ENCODE assay signal across 40 cellular contexts in genomic region chr19:39200818-39201145, GRCh38. TPM values are rescaled to one million over a fixed set of nuclear protein-coding genes. Genes with fewer than 3 reads are reported as not detected.
"Had no signal": no experiment of that assay in that cellular context is flagged by ENCODE, and none has a peak within 500 bp of the region (broad histone marks: within the 10 kb centered on the region; RNA-seq: fewer than 3 reads in every experiment).

No MANE protein-coding gene starts in this region.

- H3K4me3 ChIP-seq: cardiac muscle cell, colonic mucosa, dorsolateral prefrontal cortex, heart left ventricle, right atrium auricular region, smooth muscle cell, uterus had no signal

- ATAC-seq: activated CD4-positive, alpha-beta T cell treated with anti-CD3 and anti-CD28 coated beads for 36 hours; activated CD8-positive, alpha-beta memory T cell treated with anti-CD3 and anti-CD28 coated beads, Interleukin-2, amount 10 ng/mL, durations not matched to agents 7 days and 5 days; activated CD8-positive, alpha-beta T cell treated with anti-CD3 and anti-CD28 coated beads, Interleukin-2, amount 10 ng/mL, durations not matched to agents 7 days and 5 days; heart left ventricle; left colon; stimulated activated memory B cell treated with anti-CD40 and anti-IgM and Interleukin-4, amounts not matched to agents 10 μg/mL and 1 μg/mL and 100 μg/mL, for 72 hours; stimulated activated naive CD8-positive, alpha-beta T cell treated with anti-CD3 and anti-CD28 coated beads, Interleukin-15, amount 100 ng/mL, for 72 hours had no signal

- FAIRE-seq: kidney had no signal

- H3K4me3 Mint-ChIP-seq: activated CD4-positive, alpha-beta T cell treated with anti-CD3 and anti-CD28 coated beads for 36 hours; activated CD8-positive, alpha-beta memory T cell treated with anti-CD3 and anti-CD28 coated beads, Interleukin-2, amount 10 ng/mL, durations not matched to agents 7 days and 5 days; activated CD8-positive, alpha-beta T cell treated with anti-CD3 and anti-CD28 coated beads, Interleukin-2, amount 10 ng/mL, durations not matched to agents 7 days and 5 days; activated naive CD8-positive, alpha-beta T cell; brain; nephron; stimulated activated memory B cell treated with anti-CD40 and anti-IgM and Interleukin-4, amounts not matched to agents 10 μg/mL and 1 μg/mL and 100 μg/mL, for 72 hours; stimulated activated naive CD8-positive, alpha-beta T cell treated with anti-CD3 and anti-CD28 coated beads, Interleukin-15, amount 100 ng/mL, for 72 hours; type B pancreatic cell had no signal

- H3K9me3 ChIP-seq: colonic mucosa, heart left ventricle, right atrium auricular region, uterus had no signal

- H3K9me3 Mint-ChIP-seq: nephron; stimulated activated memory B cell treated with anti-CD40 and anti-IgM and Interleukin-4, amounts not matched to agents 10 μg/mL and 1 μg/mL and 100 μg/mL, for 72 hours; stimulated activated naive CD8-positive, alpha-beta T cell treated with anti-CD3 and anti-CD28 coated beads, Interleukin-15, amount 100 ng/mL, for 72 hours; type B pancreatic cell had no signal

- H3K4me1 ChIP-seq: uterus had no signal

- H3K27ac Mint-ChIP-seq: activated CD4-positive, alpha-beta T cell treated with anti-CD3 and anti-CD28 coated beads for 36 hours; activated CD8-positive, alpha-beta memory T cell treated with anti-CD3 and anti-CD28 coated beads, Interleukin-2, amount 10 ng/mL, durations not matched to agents 7 days and 5 days; activated CD8-positive, alpha-beta T cell treated with anti-CD3 and anti-CD28 coated beads, Interleukin-2, amount 10 ng/mL, durations not matched to agents 7 days and 5 days; activated naive CD8-positive, alpha-beta T cell; immature natural killer cell; nephron; stimulated activated memory B cell treated with anti-CD40 and anti-IgM and Interleukin-4, amounts not matched to agents 10 μg/mL and 1 μg/mL and 100 μg/mL, for 72 hours; stimulated activated naive CD8-positive, alpha-beta T cell treated with anti-CD3 and anti-CD28 coated beads, Interleukin-15, amount 100 ng/mL, for 72 hours; type B pancreatic cell had no signal

- DNase-seq: activated CD4-positive, alpha-beta T cell treated with anti-CD3 and anti-CD28 coated beads for 36 hours; activated CD4-positive, CD25-positive, alpha-beta regulatory T cell; activated CD8-positive, alpha-beta memory T cell treated with anti-CD3 and anti-CD28 coated beads, Interleukin-2, amount 10 ng/mL, durations not matched to agents 7 days and 5 days; activated CD8-positive, alpha-beta T cell treated with anti-CD3 and anti-CD28 coated beads, Interleukin-2, amount 10 ng/mL, durations not matched to agents 7 days and 5 days; activated effector memory CD4-positive, alpha-beta T cell treated with Interleukin-2 at 50 U/mL for 16 hours; activated naive CD4-positive, alpha-beta T cell treated with Interleukin-2 at 50 U/mL for 16 hours; anterior cingulate cortex; cerebellar nuclear complex; colonic mucosa; dorsolateral prefrontal cortex; effector memory CD4-positive, alpha-beta T cell; erythroblast; heart left ventricle; hypothalamus; immature natural killer cell; kidney; left colon; mammary epithelial cell; nucleus accumbens; stimulated activated CD4-positive, alpha-beta T cell treated with anti-CD3 and anti-CD28 coated beads, Interleukin-1b, Interleukin-23, amount 100 ng/mL, for 48 hours; stimulated activated CD4-positive, alpha-beta T cell treated with anti-CD3 and anti-CD28 coated beads, Interleukin-4, amount 100 ng/mL, for 4 hours; stimulated activated CD8-positive, alpha-beta memory T cell treated with anti-CD3 and anti-CD28 coated beads, Interleukin-4, amount 100 ng/mL, for 48 hours; stimulated activated naive CD8-positive, alpha-beta T cell treated with anti-CD3 and anti-CD28 coated beads, Interleukin-15, amount 100 ng/mL, for 72 hours; substantia nigra; uterus had no signal

- H3K36me3 ChIP-seq: cardiac muscle cell, colonic mucosa, heart left ventricle, right atrium auricular region, uterus had no signal

- H3K27ac ChIP-seq: cardiac muscle cell, colonic mucosa, dorsolateral prefrontal cortex, heart left ventricle, right atrium auricular region, uterus had no signal

- H3K4me2 ChIP-seq: smooth muscle cell had no signal

- H3K36me3 Mint-ChIP-seq: activated naive CD8-positive, alpha-beta T cell; brain; stimulated activated memory B cell treated with anti-CD40 and anti-IgM and Interleukin-4, amounts not matched to agents 10 μg/mL and 1 μg/mL and 100 μg/mL, for 72 hours; type B pancreatic cell had no signal

RNA-seq across cellular contexts. Expression of gene SYCN, which starts 3.3 kb away (rescaled TPM):
- total RNA-seq: activated CD4-positive, alpha-beta T cell treated with anti-CD3 and anti-CD28 coated beads for 36 hours; activated CD8-positive, alpha-beta memory T cell treated with anti-CD3 and anti-CD28 coated beads, Interleukin-2, amount 10 ng/mL, durations not matched to agents 7 days and 5 days; activated CD8-positive, alpha-beta T cell treated with anti-CD3 and anti-CD28 coated beads, Interleukin-2, amount 10 ng/mL, durations not matched to agents 7 days and 5 days; cardiac muscle cell; fibroblast of lung; fibroblast of villous mesenchyme; kidney; left colon; liver; mammary epithelial cell; pulmonary artery endothelial cell; right atrium auricular region; smooth muscle cell; uterus had no signal
- polyA plus RNA-seq: cardiac muscle cell, fibroblast of lung, heart left ventricle, immature natural killer cell, liver, mammary epithelial cell, smooth muscle cell, thymus had no signal

RNA-seq across cellular contexts. Expression of gene NCCRP1, which starts 4.0 kb away (rescaled TPM):
- total RNA-seq: activated CD4-positive, alpha-beta T cell treated with anti-CD3 and anti-CD28 coated beads for 36 hours; activated CD8-positive, alpha-beta memory T cell treated with anti-CD3 and anti-CD28 coated beads, Interleukin-2, amount 10 ng/mL, durations not matched to agents 7 days and 5 days; activated CD8-positive, alpha-beta T cell treated with anti-CD3 and anti-CD28 coated beads, Interleukin-2, amount 10 ng/mL, durations not matched to agents 7 days and 5 days; colonic mucosa; fibroblast of lung; fibroblast of villous mesenchyme; left colon; liver; pulmonary artery endothelial cell; right atrium auricular region; uterus had no signal
- polyA plus RNA-seq: fibroblast of lung, heart left ventricle, immature natural killer cell, liver had no signal

RNA-seq across cellular contexts. Expression of gene IFNL3, which starts 44.0 kb away (rescaled TPM):
- total RNA-seq: activated CD8-positive, alpha-beta T cell treated with anti-CD3 and anti-CD28 coated beads, Interleukin-2, amount 10 ng/mL, durations not matched to agents 7 days and 5 days; cardiac muscle cell; colonic mucosa; fibroblast of lung; fibroblast of villous mesenchyme; heart left ventricle; kidney; left colon; liver; mammary epithelial cell; mucosa of gallbladder; pulmonary artery endothelial cell; right atrium auricular region; smooth muscle cell; uterus had no signal
- polyA plus RNA-seq: adipose tissue, cardiac muscle cell, fibroblast of lung, heart left ventricle, immature natural killer cell, liver, mammary epithelial cell had no signal

RNA-seq across cellular contexts. Expression of gene IFNL4, which starts 47.9 kb away (rescaled TPM):
- total RNA-seq: activated CD4-positive, alpha-beta T cell treated with anti-CD3 and anti-CD28 coated beads for 36 hours; activated CD8-positive, alpha-beta memory T cell treated with anti-CD3 and anti-CD28 coated beads, Interleukin-2, amount 10 ng/mL, durations not matched to agents 7 days and 5 days; activated CD8-positive, alpha-beta T cell treated with anti-CD3 and anti-CD28 coated beads, Interleukin-2, amount 10 ng/mL, durations not matched to agents 7 days and 5 days; cardiac muscle cell; colonic mucosa; fibroblast of lung; fibroblast of villous mesenchyme; heart left ventricle; kidney; left colon; liver; mammary epithelial cell; mucosa of gallbladder; pulmonary artery endothelial cell; right atrium auricular region; smooth muscle cell had no signal
- polyA plus RNA-seq: adipose tissue, cardiac muscle cell, fibroblast of lung, heart left ventricle, liver, mammary epithelial cell had no signal
